Comparison of ENCODE assay signal across 1 cellular context in genomic region chr11:45657496-45658260, GRCh38.
TF ChIP-seq lines count a peak whose summit lies in the region.

No MANE protein-coding gene starts in this region.

TF ChIP-seq in GM23338, 12 proteins besides CTCF, POLR2A, EP300 and RAD21 (continued from another document):
- TF ChIP-seq REST (IDR thresholded peaks at IDR 0.05; ENCODE audit: unreplicated experiment): no peak
TF ChIP-seq in GM23338: peak in this region for 0.
